ENCODE assay signal across 13 cellular contexts in the genomic region with DNA sequence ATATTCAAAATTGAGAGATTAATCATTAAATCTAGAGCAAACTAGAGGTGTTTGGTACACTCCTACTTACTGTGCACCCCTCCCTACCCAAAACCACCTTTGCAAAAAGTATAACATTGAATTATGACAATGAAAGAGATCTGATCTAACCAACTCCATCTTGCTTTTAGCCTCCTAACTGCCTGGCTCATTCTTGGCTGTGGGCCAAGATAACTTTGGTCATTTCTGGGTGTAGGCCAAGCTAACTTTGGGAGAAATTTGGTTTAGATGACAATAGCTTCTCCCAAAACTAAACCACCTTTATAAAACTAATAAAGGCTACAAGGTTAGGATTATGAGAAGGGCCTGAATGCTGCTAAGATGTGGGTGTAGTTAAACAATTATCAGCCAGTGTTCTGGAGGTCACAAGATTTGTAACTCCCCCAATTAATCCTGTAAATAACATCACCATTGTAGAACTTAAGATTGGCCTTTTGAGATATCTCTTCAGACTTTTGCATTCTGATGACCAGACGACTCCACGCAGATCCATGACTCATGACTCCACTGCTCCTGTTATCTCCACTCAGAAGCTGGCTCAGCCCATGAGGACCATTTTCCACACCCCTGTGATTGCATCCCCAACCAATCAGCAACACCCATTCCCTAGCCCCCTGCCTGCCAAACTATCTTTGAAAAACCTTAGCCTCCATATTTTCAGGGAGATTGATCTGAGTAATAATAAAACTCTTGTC.
"Had no signal": no experiment of that assay in that cellular context is flagged by ENCODE, and none has a peak within 500 bp of the region (broad histone marks: within the 10 kb centered on the region; RNA-seq: fewer than 3 reads in every experiment).

No MANE protein-coding gene starts in this region.

- H3K9me3 ChIP-seq: left lung, pancreas, tibial nerve had no signal

- H3K36me3 ChIP-seq: left lung, pancreas, tibial nerve had no signal

- H3K4me3 ChIP-seq: left lung, pancreas, tibial nerve had no signal

- ATAC-seq: activated CD4-positive, CD25-positive, alpha-beta regulatory T cell treated with anti-CD3 and anti-CD28 coated beads, Interleukin-2, amount 50 U/mL, for 24 hours; activated CD8-positive, alpha-beta memory T cell treated with anti-CD3 and anti-CD28 coated beads, Interleukin-2, amount 10 ng/mL, durations not matched to agents 7 days and 5 days; left lung; pancreas; stimulated activated naive B cell treated with anti-CD40 and anti-IgM and Interleukin-4, amounts not matched to agents 10 μg/mL and 1 μg/mL and 100 μg/mL, for 72 hours had no signal

- H3K27me3 ChIP-seq: left lung, pancreas, tibial nerve had no signal

- H3K4me1 ChIP-seq: left lung, pancreas, tibial nerve had no signal

- DNase-seq: activated CD8-positive, alpha-beta memory T cell treated with anti-CD3 and anti-CD28 coated beads, Interleukin-2, amount 10 ng/mL, durations not matched to agents 7 days and 5 days; activated naive CD4-positive, alpha-beta T cell treated with anti-CD3 and anti-CD28 coated beads for 36 hours; activated T-cell treated with anti-CD3 and anti-CD28 coated beads, Interleukin-2, amount 50 U/mL, for 1 hour; central memory CD4-positive, alpha-beta T cell; effector CD8-positive, alpha-beta T cell; left lung; mammary epithelial cell; pancreas; retina; stimulated activated CD4-positive, alpha-beta T cell treated with anti-CD3 and anti-CD28 coated beads, Interleukin-4, amount 100 ng/mL, for 1 hour; stimulated activated naive B cell treated with anti-CD40 and anti-IgM and Interleukin-4, amounts not matched to agents 10 μg/mL and 1 μg/mL and 100 μg/mL, for 72 hours had no signal

- H3K27ac ChIP-seq: left lung, pancreas, tibial nerve had no signal
